Comparison of ENCODE assay signal across 1 cellular context in the genomic region with DNA sequence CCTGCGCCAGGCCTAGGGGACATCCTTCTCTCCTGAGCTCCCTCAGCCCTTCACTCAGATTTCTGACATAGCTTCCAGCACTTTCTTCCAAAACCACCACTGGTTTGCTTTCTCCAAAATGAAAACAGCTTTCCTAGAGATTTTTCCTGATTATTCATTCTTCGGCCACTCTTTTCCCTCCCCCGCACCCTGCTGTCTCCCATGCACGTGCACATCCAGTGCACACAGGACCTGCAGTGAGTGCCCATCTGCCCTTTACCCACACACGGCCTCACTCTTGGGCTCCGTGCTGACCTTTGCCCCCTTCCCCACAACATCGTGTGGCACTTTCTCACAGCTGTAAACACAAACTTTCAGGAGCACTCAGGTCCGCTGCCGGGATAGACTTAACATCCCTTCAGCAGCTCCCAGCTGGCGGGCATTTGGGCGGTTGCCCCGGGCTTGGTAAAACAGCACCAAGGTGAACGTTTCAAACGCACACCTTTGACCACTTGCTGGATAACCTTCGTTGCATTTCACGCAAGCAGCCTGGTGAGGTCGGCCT.
TF ChIP-seq lines count a peak whose summit lies in the region.

No MANE protein-coding gene starts in this region.

TF ChIP-seq in HepG2, 621 proteins besides CTCF, POLR2A, EP300 and RAD21 (continued from another document and continues in another):
- TF ChIP-seq, protein P1, sequence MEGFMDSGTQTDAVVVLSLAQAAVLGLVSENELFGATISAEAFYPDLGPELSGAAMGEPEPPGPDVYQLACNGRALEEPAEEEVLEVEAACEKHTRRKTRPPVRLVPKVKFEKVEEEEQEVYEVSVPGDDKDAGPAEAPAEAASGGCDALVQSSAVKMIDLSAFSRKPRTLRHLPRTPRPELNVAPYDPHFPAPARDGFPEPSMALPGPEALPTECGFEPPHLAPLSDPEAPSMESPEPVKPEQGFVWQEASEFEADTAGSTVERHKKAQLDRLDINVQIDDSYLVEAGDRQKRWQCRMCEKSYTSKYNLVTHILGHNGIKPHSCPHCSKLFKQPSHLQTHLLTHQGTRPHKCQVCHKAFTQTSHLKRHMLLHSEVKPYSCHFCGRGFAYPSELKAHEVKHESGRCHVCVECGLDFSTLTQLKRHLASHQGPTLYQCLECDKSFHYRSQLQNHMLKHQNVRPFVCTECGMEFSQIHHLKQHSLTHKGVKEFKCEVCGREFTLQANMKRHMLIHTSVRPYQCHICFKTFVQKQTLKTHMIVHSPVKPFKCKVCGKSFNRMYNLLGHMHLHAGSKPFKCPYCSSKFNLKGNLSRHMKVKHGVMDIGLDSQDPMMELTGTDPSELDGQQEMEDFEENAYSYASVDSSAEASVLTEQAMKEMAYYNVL (CRISPR knock-in tag; IDR thresholded peaks at IDR 0.05; ENCODE audit: borderline replicate concordance), result peak; percentile 44; the same call in 1 of the 2 replicates
- TF ChIP-seq KDM5B (CRISPR knock-in tag; IDR thresholded peaks at IDR 0.05; ENCODE audit: borderline replicate concordance) (no peak), ZNF572 (CRISPR knock-in tag; IDR thresholded peaks at IDR 0.05) (0 out of 2 replicates have a peak, but pooled peaks have one; percentile 56), FOXA3 (CRISPR knock-in tag; IDR thresholded peaks at IDR 0.05) (peak; percentile 64; the same call in 1 of the 2 replicates), ZNF235 (CRISPR knock-in tag; IDR thresholded peaks at IDR 0.05; ENCODE audit: borderline replicate concordance) (no peak), KAT2B (IDR thresholded peaks at IDR 0.05; ENCODE audit: borderline replicate concordance, low read depth, low read length) (no peak), ZNF234 (CRISPR knock-in tag; conservative IDR thresholded peaks at IDR 0.05) (no peak), CHCHD3 (CRISPR knock-in tag; IDR thresholded peaks at IDR 0.05) (no peak), ZNF703 (CRISPR knock-in tag; IDR thresholded peaks at IDR 0.05; ENCODE audit: borderline replicate concordance) (no peak), ZNF558 (CRISPR knock-in tag; IDR thresholded peaks at IDR 0.05; ENCODE audit: borderline replicate concordance) (no peak), ZNF75D (CRISPR knock-in tag; IDR thresholded peaks at IDR 0.05; ENCODE audit: borderline replicate concordance) (no peak), FOXP1 (IDR thresholded peaks at IDR 0.05) (no peak), FOXP1 (CRISPR knock-in tag; IDR thresholded peaks at IDR 0.05) (peak; percentile 94), ZNF792 (CRISPR knock-in tag; IDR thresholded peaks at IDR 0.05) (no peak), FOXC1 (CRISPR knock-in tag; IDR thresholded peaks at IDR 0.05; ENCODE audit: borderline replicate concordance) (0 out of 2 replicates have a peak, but pooled peaks have one; percentile 42), HNF4A (CRISPR knock-in tag; IDR thresholded peaks at IDR 0.05) (peak; percentile 84), ZFX (CRISPR knock-in tag; IDR thresholded peaks at IDR 0.05; ENCODE audit: low read depth) (0 out of 2 replicates have a peak, but pooled peaks have one; percentile 24), RFX1 (IDR thresholded peaks at IDR 0.05) (no peak), ZNF629 (CRISPR knock-in tag; conservative IDR thresholded peaks at IDR 0.05) (no peak), FOXO1 (CRISPR knock-in tag; IDR thresholded peaks at IDR 0.05) (peak; percentile 71; the same call in 1 of the 2 replicates)
- TF ChIP-seq, protein P2, sequence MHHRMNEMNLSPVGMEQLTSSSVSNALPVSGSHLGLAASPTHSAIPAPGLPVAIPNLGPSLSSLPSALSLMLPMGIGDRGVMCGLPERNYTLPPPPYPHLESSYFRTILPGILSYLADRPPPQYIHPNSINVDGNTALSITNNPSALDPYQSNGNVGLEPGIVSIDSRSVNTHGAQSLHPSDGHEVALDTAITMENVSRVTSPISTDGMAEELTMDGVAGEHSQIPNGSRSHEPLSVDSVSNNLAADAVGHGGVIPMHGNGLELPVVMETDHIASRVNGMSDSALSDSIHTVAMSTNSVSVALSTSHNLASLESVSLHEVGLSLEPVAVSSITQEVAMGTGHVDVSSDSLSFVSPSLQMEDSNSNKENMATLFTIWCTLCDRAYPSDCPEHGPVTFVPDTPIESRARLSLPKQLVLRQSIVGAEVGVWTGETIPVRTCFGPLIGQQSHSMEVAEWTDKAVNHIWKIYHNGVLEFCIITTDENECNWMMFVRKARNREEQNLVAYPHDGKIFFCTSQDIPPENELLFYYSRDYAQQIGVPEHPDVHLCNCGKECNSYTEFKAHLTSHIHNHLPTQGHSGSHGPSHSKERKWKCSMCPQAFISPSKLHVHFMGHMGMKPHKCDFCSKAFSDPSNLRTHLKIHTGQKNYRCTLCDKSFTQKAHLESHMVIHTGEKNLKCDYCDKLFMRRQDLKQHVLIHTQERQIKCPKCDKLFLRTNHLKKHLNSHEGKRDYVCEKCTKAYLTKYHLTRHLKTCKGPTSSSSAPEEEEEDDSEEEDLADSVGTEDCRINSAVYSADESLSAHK (CRISPR knock-in tag; IDR thresholded peaks at IDR 0.05; ENCODE audit: borderline replicate concordance), result no peak
- TF ChIP-seq, protein P3, sequence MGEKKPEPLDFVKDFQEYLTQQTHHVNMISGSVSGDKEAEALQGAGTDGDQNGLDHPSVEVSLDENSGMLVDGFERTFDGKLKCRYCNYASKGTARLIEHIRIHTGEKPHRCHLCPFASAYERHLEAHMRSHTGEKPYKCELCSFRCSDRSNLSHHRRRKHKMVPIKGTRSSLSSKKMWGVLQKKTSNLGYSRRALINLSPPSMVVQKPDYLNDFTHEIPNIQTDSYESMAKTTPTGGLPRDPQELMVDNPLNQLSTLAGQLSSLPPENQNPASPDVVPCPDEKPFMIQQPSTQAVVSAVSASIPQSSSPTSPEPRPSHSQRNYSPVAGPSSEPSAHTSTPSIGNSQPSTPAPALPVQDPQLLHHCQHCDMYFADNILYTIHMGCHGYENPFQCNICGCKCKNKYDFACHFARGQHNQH (CRISPR knock-in tag; IDR thresholded peaks at IDR 0.05), result 0 out of 2 replicates have a peak, but pooled peaks have one; percentile 45
- TF ChIP-seq, protein P4, sequence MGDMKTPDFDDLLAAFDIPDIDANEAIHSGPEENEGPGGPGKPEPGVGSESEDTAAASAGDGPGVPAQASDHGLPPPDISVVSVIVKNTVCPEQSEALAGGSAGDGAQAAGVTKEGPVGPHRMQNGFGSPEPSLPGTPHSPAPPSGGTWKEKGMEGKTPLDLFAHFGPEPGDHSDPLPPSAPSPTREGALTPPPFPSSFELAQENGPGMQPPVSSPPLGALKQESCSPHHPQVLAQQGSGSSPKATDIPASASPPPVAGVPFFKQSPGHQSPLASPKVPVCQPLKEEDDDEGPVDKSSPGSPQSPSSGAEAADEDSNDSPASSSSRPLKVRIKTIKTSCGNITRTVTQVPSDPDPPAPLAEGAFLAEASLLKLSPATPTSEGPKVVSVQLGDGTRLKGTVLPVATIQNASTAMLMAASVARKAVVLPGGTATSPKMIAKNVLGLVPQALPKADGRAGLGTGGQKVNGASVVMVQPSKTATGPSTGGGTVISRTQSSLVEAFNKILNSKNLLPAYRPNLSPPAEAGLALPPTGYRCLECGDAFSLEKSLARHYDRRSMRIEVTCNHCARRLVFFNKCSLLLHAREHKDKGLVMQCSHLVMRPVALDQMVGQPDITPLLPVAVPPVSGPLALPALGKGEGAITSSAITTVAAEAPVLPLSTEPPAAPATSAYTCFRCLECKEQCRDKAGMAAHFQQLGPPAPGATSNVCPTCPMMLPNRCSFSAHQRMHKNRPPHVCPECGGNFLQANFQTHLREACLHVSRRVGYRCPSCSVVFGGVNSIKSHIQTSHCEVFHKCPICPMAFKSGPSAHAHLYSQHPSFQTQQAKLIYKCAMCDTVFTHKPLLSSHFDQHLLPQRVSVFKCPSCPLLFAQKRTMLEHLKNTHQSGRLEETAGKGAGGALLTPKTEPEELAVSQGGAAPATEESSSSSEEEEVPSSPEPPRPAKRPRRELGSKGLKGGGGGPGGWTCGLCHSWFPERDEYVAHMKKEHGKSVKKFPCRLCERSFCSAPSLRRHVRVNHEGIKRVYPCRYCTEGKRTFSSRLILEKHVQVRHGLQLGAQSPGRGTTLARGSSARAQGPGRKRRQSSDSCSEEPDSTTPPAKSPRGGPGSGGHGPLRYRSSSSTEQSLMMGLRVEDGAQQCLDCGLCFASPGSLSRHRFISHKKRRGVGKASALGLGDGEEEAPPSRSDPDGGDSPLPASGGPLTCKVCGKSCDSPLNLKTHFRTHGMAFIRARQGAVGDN (CRISPR knock-in tag; IDR thresholded peaks at IDR 0.05), result peak; percentile 58
- TF ChIP-seq, protein P5, sequence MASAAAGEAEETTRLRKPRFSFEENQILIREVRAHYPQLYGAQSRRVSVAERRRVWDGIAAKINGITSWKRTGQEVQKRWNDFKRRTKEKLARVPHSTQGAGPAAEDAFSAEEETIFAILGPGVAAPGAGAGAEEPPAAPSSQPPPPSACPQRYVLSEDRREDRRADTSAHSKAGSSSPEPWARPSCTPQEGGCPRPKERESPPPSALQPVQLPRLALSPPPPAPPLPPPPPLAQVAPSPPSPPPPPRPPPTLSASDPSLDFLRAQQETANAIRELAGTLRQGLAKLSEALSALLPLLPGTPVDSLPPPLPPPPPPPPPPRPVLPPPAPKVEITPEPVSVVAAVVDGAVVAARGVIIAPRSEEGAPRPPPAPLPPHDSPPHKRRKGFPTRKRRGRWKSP (CRISPR knock-in tag; IDR thresholded peaks at IDR 0.05), result peak; percentile 73; the same call in 1 of the 2 replicates
- TF ChIP-seq, protein P6, sequence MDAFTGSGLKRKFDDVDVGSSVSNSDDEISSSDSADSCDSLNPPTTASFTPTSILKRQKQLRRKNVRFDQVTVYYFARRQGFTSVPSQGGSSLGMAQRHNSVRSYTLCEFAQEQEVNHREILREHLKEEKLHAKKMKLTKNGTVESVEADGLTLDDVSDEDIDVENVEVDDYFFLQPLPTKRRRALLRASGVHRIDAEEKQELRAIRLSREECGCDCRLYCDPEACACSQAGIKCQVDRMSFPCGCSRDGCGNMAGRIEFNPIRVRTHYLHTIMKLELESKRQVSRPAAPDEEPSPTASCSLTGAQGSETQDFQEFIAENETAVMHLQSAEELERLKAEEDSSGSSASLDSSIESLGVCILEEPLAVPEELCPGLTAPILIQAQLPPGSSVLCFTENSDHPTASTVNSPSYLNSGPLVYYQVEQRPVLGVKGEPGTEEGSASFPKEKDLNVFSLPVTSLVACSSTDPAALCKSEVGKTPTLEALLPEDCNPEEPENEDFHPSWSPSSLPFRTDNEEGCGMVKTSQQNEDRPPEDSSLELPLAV (CRISPR knock-in tag; conservative IDR thresholded peaks at IDR 0.05; ENCODE audit: low read depth), result no peak
- TF ChIP-seq, protein P7, sequence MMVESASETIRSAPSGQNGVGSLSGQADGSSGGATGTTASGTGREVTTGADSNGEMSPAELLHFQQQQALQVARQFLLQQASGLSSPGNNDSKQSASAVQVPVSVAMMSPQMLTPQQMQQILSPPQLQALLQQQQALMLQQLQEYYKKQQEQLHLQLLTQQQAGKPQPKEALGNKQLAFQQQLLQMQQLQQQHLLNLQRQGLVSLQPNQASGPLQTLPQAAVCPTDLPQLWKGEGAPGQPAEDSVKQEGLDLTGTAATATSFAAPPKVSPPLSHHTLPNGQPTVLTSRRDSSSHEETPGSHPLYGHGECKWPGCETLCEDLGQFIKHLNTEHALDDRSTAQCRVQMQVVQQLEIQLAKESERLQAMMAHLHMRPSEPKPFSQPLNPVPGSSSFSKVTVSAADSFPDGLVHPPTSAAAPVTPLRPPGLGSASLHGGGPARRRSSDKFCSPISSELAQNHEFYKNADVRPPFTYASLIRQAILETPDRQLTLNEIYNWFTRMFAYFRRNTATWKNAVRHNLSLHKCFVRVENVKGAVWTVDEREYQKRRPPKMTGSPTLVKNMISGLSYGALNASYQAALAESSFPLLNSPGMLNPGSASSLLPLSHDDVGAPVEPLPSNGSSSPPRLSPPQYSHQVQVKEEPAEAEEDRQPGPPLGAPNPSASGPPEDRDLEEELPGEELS (CRISPR knock-in tag; IDR thresholded peaks at IDR 0.05), result peak; percentile 59; the same call in 1 of the 2 replicates
- TF ChIP-seq, protein P8, sequence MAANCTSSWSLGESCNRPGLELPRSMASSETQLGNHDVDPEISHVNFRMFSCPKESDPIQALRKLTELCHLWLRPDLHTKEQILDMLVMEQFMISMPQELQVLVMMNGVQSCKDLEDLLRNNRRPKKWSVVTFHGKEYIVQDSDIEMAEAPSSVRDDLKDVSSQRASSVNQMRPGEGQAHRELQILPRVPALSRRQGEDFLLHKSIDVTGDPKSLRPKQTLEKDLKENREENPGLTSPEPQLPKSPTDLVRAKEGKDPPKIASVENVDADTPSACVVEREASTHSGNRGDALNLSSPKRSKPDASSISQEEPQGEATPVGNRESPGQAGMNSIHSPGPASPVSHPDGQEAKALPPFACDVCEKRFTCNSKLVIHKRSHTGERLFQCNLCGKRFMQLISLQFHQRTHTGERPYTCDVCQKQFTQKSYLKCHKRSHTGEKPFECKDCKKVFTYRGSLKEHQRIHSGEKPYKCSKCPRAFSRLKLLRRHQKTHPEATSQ (CRISPR knock-in tag; IDR thresholded peaks at IDR 0.05; ENCODE audit: borderline replicate concordance), result no peak
- TF ChIP-seq, protein P9, sequence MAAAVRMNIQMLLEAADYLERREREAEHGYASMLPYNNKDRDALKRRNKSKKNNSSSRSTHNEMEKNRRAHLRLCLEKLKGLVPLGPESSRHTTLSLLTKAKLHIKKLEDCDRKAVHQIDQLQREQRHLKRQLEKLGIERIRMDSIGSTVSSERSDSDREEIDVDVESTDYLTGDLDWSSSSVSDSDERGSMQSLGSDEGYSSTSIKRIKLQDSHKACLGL (CRISPR knock-in tag; IDR thresholded peaks at IDR 0.05), result no peak
- TF ChIP-seq, protein P10, sequence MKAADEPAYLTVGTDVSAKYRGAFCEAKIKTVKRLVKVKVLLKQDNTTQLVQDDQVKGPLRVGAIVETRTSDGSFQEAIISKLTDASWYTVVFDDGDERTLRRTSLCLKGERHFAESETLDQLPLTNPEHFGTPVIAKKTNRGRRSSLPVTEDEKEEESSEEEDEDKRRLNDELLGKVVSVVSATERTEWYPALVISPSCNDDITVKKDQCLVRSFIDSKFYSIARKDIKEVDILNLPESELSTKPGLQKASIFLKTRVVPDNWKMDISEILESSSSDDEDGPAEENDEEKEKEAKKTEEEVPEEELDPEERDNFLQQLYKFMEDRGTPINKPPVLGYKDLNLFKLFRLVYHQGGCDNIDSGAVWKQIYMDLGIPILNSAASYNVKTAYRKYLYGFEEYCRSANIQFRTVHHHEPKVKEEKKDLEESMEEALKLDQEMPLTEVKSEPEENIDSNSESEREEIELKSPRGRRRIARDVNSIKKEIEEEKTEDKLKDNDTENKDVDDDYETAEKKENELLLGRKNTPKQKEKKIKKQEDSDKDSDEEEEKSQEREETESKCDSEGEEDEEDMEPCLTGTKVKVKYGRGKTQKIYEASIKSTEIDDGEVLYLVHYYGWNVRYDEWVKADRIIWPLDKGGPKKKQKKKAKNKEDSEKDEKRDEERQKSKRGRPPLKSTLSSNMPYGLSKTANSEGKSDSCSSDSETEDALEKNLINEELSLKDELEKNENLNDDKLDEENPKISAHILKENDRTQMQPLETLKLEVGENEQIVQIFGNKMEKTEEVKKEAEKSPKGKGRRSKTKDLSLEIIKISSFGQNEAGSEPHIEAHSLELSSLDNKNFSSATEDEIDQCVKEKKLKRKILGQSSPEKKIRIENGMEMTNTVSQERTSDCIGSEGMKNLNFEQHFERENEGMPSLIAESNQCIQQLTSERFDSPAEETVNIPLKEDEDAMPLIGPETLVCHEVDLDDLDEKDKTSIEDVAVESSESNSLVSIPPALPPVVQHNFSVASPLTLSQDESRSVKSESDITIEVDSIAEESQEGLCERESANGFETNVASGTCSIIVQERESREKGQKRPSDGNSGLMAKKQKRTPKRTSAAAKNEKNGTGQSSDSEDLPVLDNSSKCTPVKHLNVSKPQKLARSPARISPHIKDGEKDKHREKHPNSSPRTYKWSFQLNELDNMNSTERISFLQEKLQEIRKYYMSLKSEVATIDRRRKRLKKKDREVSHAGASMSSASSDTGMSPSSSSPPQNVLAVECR (CRISPR knock-in tag; IDR thresholded peaks at IDR 0.05; ENCODE audit: borderline replicate concordance), result peak; percentile 38; the same call in 1 of the 2 replicates
